ENCODE assay signal across 12 cellular contexts in genomic region chr1:8022395-8023286, GRCh38. TPM values are rescaled to one million over a fixed set of nuclear protein-coding genes. Genes with fewer than 3 reads are reported as not detected.
DNase-seq lines count a peak whose midpoint lies in the region; ATAC-seq, FAIRE-seq and TF ChIP-seq lines count a peak whose summit lies in the region.
"Had no signal": no experiment of that assay in that cellular context is flagged by ENCODE, and none has a peak within 500 bp of the region (broad histone marks: within the 10 kb centered on the region; RNA-seq: fewer than 3 reads in every experiment).

No MANE protein-coding gene starts in this region.

- H3K27me3 ChIP-seq in brain microvascular endothelial cell (replicated peaks) (no peaks in the 10 kb centered on the region), gastrocnemius medialis (no peaks in the 10 kb centered on the region), Karpas-422 (ENCODE audit: low read length) (no peaks in the 10 kb centered on the region)

- H3K36me3 ChIP-seq in brain microvascular endothelial cell (replicated peaks): peaks cover 5% of the 10 kb centered on the region
- H3K36me3 ChIP-seq in kidney (ENCODE audit: control insufficient read depth in 1 of 2, insufficient read depth in 2 of 2, low read length in 2 of 2): peaks cover 7 to 11% of the 10 kb centered on the region in 2 donors
- peaks cover 0 to 9% of the 10 kb centered on the region in 2 donors for H3K36me3 ChIP-seq in gastrocnemius medialis
- no peaks in the 10 kb centered on the region for H3K36me3 ChIP-seq in Karpas-422 (ENCODE audit: insufficient read depth, low read length)

- no peak for FAIRE-seq in kidney (lab: Jason Lieb, UNC)
- FAIRE-seq: frontal cortex had no signal

- intact Hi-C loops in kidney (cut with DNase I) (no loop called here), gastrocnemius medialis (cut with DNase I; ENCODE audit: low total_unique reads) (no loop called here), Right ventricle myocardium superior (cut with DNase I) (no loop called here), cardiac septum (cut with DNase I) (no loop called here)

- H2AFZ ChIP-seq in Karpas-422 (ENCODE audit: low read length): no peak overlapping the region

- peak overlapping the region; percentile 97 for H3K27ac ChIP-seq in brain microvascular endothelial cell
- H3K27ac ChIP-seq in kidney (ENCODE audit: low read depth in 2 of 2, low read length in 2 of 2): peak overlapping the region; percentile 76 to 90
- peak overlapping the region; percentile 29 to 94 (median 85) for H3K27ac ChIP-seq in gastrocnemius medialis
- no peak overlapping the region for H3K27ac ChIP-seq in Karpas-422 (ENCODE audit: low read length)

- peak; percentile 64 for DNase-seq in HT-29 (ENCODE audit: low spot score)
- DNase-seq in brain microvascular endothelial cell: no peak
- DNase-seq in kidney: no peak
- no peak for DNase-seq in gastrocnemius medialis
- no peak for DNase-seq in Right ventricle myocardium superior
- DNase-seq in Karpas-422: no peak
- DNase-seq in cardiac septum (ENCODE audit: low spot score): no peak
- DNase-seq in H4 (ENCODE audit: low spot score): no peak
- DNase-seq: activated CD4-positive, alpha-beta memory T cell treated with anti-CD3 and anti-CD28 coated beads, Interleukin-2, amount 10 ng/mL, durations not matched to agents 7 days and 5 days; amygdala; CD8-positive, alpha-beta T cell had no signal

- H3K4me3 ChIP-seq in brain microvascular endothelial cell (ENCODE audit: low read depth, low read length) (peak overlapping the region; percentile 75), kidney (ENCODE audit: low read length in 2 of 2) (peak overlapping the region; percentile 70 to 85), gastrocnemius medialis (peak overlapping the region; percentile 67 to 96 (median 81)), Karpas-422 (ENCODE audit: low read length) (no peak overlapping the region)

- no peaks in the 10 kb centered on the region for H4K20me1 ChIP-seq in Karpas-422 (ENCODE audit: insufficient read depth, low read depth, low read length)

- no peaks in the 10 kb centered on the region for H3K9me2 ChIP-seq in Karpas-422 (replicated peaks; ENCODE audit: insufficient read depth, low read length)

- no peak for TF ChIP-seq POLR2A in gastrocnemius medialis (IDR thresholded peaks at IDR 0.05)

- H3K79me2 ChIP-seq in Karpas-422 (ENCODE audit: low read length): no peaks in the 10 kb centered on the region

- ATAC-seq in gastrocnemius medialis: no peak
- ATAC-seq in Right ventricle myocardium superior (ENCODE audit: poor library complexity): no peak
- ATAC-seq: CD8-positive, alpha-beta T cell had no signal

- H3K4me1 ChIP-seq in kidney (ENCODE audit: control insufficient read depth in 1 of 2, insufficient read depth in 1 of 2, low read depth in 1 of 2, low read length in 2 of 2) (peaks cover 20% of the 10 kb centered on the region in 2 donors), gastrocnemius medialis (peaks cover 73 to 77% of the 10 kb centered on the region in 2 donors), Karpas-422 (ENCODE audit: low read length) (no peaks in the 10 kb centered on the region)

- TF ChIP-seq CTCF in brain microvascular endothelial cell (IDR thresholded peaks at IDR 0.05; ENCODE audit: low read depth, low read length, missing control alignments): no peak
- TF ChIP-seq CTCF in kidney (IDR thresholded peaks at IDR 0.05; ENCODE audit: borderline replicate concordance, extremely low read depth, insufficient read depth): no peak
- TF ChIP-seq CTCF in gastrocnemius medialis (IDR thresholded peaks at IDR 0.05 in 4 of 5, conservative IDR thresholded peaks at IDR 0.05 in 1 of 5): no peak

- peak overlapping the region; percentile 2 to 68 for H3K9ac ChIP-seq in kidney (ENCODE audit: low read length in 2 of 2)
- H3K9ac ChIP-seq in Karpas-422 (ENCODE audit: low read length): no peak overlapping the region

- H3K9me3 ChIP-seq in kidney (ENCODE audit: control insufficient read depth in 1 of 2, low read length in 2 of 2): no peaks in the 10 kb centered on the region
- H3K9me3 ChIP-seq in gastrocnemius medialis: no peaks in the 10 kb centered on the region
- H3K9me3 ChIP-seq in Karpas-422 (ENCODE audit: low read length): no peaks in the 10 kb centered on the region

- in situ Hi-C loops in brain microvascular endothelial cell (cut with HindIII; ENCODE audit: low pct_ligation_motif_present, low sequenced_read_pairs): loop anchor here (25.0 kb wide), 1 partner anchor 290 kb away; the partner anchor contains the start of gene SLC45A1
- in situ Hi-C loops in gastrocnemius medialis (cut with MboI; ENCODE audit: low sequenced_read_pairs in 4 of 4): loop anchor here in 1 of 4 donors (5.0 kb wide), 1 partner anchor 40 kb away; no protein-coding TSS in a partner anchor

- H3K4me2 ChIP-seq in Karpas-422 (ENCODE audit: low read depth, low read length, poor library complexity, severe bottlenecking): no peak overlapping the region

RNA-seq across cellular contexts. Expression of gene ERRFI1, which starts 3.5 kb away (rescaled TPM):
- total RNA-seq in HT-29 (2014; rRNA removed; shearing (Covaris generic)): 76.1 and 76.5 TPM in 2 replicates
- total RNA-seq in kidney (71.3 TPM), gastrocnemius medialis (100 to 1,000 TPM; 184 to 644 (median 448) TPM), Right ventricle myocardium superior (11.1 TPM), cardiac septum (8.2 TPM)
- 25.0 TPM for polyA plus RNA-seq in kidney (ENCODE audit: insufficient read depth, low read depth, low replicate concordance)
- not detected in 2 replicates for total RNA-seq in Karpas-422 (2014; rRNA removed; shearing (Covaris generic); ENCODE audit: low replicate concordance)
- 70.3 and 78.3 TPM in 2 replicates for total RNA-seq in H4 (2014; rRNA removed; shearing (Covaris generic))
